8 cellular contexts compared by ENCODE assay signal in genomic region chrX:54181196-54181953, GRCh38. TPM values are rescaled to one million over a fixed set of nuclear protein-coding genes. Genes with fewer than 3 reads are reported as not detected.
DNase-seq lines count a peak whose midpoint lies in the region; ATAC-seq and TF ChIP-seq lines count a peak whose summit lies in the region.

No MANE protein-coding gene starts in this region.

- POLR2A ChIA-PET in activated CD4-positive, alpha-beta T cell treated with anti-CD3 and anti-CD28 coated beads for 36 hours (lab: Charles Lee) = interaction anchor here (0.6 kb wide), 1 partner anchor 54 kb away, joined by 3 read pairs; no protein-coding TSS in a partner anchor

- H3K4me1 Mint-ChIP-seq in activated CD4-positive, alpha-beta T cell treated with anti-CD3 and anti-CD28 coated beads for 36 hours = peaks cover 54% of the 10 kb centered on the region

- H3K4me1 ChIP-seq in stomach smooth muscle (ENCODE audit: control insufficient read depth, insufficient read depth, low read length) = peaks cover 8% of the 10 kb centered on the region
- H3K4me1 ChIP-seq in thyroid gland = peaks cover 0 to 11% of the 10 kb centered on the region in 2 donors

- no peak for ATAC-seq in activated CD4-positive, alpha-beta T cell treated with anti-CD3 and anti-CD28 coated beads for 36 hours
- ATAC-seq in HG02798 (IDR thresholded peaks at IDR 0.05; ENCODE audit: poor library complexity, unreplicated experiment) = no peak

- H3K4me3 ChIP-seq in SU-DHL-6 (ENCODE audit: insufficient read depth, low read length, poor library complexity, severe bottlenecking) (peak overlapping the region; percentile 79), foreskin fibroblast (ENCODE audit: low read depth in 1 of 2, low read length in 2 of 2) (peak overlapping the region; percentile 58 to 66), stomach smooth muscle (ENCODE audit: low read length in 2 of 2) (peak overlapping the region; percentile 57 to 75), thyroid gland (replicated peaks in 1 of 3) (peak overlapping the region in 1 of 3 donors; percentile 56)

- WGBS in thyroid gland, 2 donors = 33 to 45% methylated on average over 4 of the region's 4 CpGs

- H3K9ac ChIP-seq in SU-DHL-6 (ENCODE audit: low read length) (peak overlapping the region; percentile 98), stomach smooth muscle (ENCODE audit: low read length in 2 of 2) (no peak overlapping the region)

- no peaks in the 10 kb centered on the region for H3K9me3 ChIP-seq in SU-DHL-6 (ENCODE audit: insufficient read depth, low read length)
- H3K9me3 ChIP-seq in stomach smooth muscle (ENCODE audit: control insufficient read depth in 2 of 2, low read length in 2 of 2) = no peaks in the 10 kb centered on the region
- H3K9me3 ChIP-seq in thyroid gland = no peaks in the 10 kb centered on the region

- H4K20me1 ChIP-seq in SU-DHL-6 (ENCODE audit: low read depth, low read length) = peaks cover 7% of the 10 kb centered on the region; the same call in 1 of the 2 replicates

- TF ChIP-seq POLR2A in thyroid gland (IDR thresholded peaks at IDR 0.05) = no peak

- H3K4me2 ChIP-seq in SU-DHL-6 (ENCODE audit: low read depth, low read length, poor library complexity, severe bottlenecking) = peak overlapping the region; percentile 94

- H2AFZ ChIP-seq in SU-DHL-6 (ENCODE audit: low read depth, low read length, severe bottlenecking) = no peak overlapping the region

- H3K4me3 Mint-ChIP-seq in activated CD4-positive, alpha-beta T cell treated with anti-CD3 and anti-CD28 coated beads for 36 hours = peak overlapping the region; percentile 81

- H3K27ac ChIP-seq in SU-DHL-6 (ENCODE audit: low read depth, low read length) = no peak overlapping the region; the same call in 1 of the 2 replicates
- H3K27ac ChIP-seq in stomach smooth muscle (ENCODE audit: low read length) = peak overlapping the region; percentile 76
- no peak overlapping the region for H3K27ac ChIP-seq in thyroid gland

- H3K27me3 Mint-ChIP-seq in activated CD4-positive, alpha-beta T cell treated with anti-CD3 and anti-CD28 coated beads for 36 hours = no peaks in the 10 kb centered on the region

- intact Hi-C loops in activated CD4-positive, alpha-beta T cell treated with anti-CD3 and anti-CD28 coated beads for 36 hours (cut with DNase I, micrococcal nuclease) = loop anchor here in 1 of 2 experiments (5.0 to 10.0 kb wide), 3 partner anchors 467 to 1097 kb away; partner anchors contain the start of genes RIBC1, SMC1A and TSPYL2
- intact Hi-C loops in thyroid gland (cut with DNase I) = no loop called here

- H3K9me3 Mint-ChIP-seq in activated CD4-positive, alpha-beta T cell treated with anti-CD3 and anti-CD28 coated beads for 36 hours (ENCODE audit: low read depth) = no peaks in the 10 kb centered on the region

- H3K27ac Mint-ChIP-seq in activated CD4-positive, alpha-beta T cell treated with anti-CD3 and anti-CD28 coated beads for 36 hours = peak overlapping the region; percentile 67

- no peaks in the 10 kb centered on the region for H3K27me3 ChIP-seq in SU-DHL-6 (ENCODE audit: low read length)
- H3K27me3 ChIP-seq in stomach smooth muscle (ENCODE audit: control insufficient read depth in 1 of 2, insufficient read depth in 2 of 2, low read length in 2 of 2) = peaks cover 0 to 3% of the 10 kb centered on the region in 2 donors
- no peaks in the 10 kb centered on the region for H3K27me3 ChIP-seq in thyroid gland

- H3F3A ChIP-seq in SU-DHL-6 (ENCODE audit: insufficient read depth) = no peaks in the 10 kb centered on the region; the same call in 1 of the 2 replicates

- DNase-seq in activated CD4-positive, alpha-beta T cell treated with anti-CD3 and anti-CD28 coated beads for 36 hours = no peak
- no peak for DNase-seq in activated CD4-positive, alpha-beta T cell treated with anti-CD3 and anti-CD28 coated beads, Interleukin-2, amount 50 U/mL, for 48 hours
- DNase-seq in foreskin fibroblast = peak in 1 of 2 donors; percentile 6
- no peak for DNase-seq in thyroid gland
- DNase-seq in SW480 (ENCODE audit: low spot score) = no peak

- peaks cover 64% of the 10 kb centered on the region for H3K79me2 ChIP-seq in SU-DHL-6 (ENCODE audit: insufficient read depth, low read length)

- TF ChIP-seq CTCF in SU-DHL-6 (IDR thresholded peaks at IDR 0.05; ENCODE audit: insufficient read depth, low read length, poor library complexity, severe bottlenecking) (no peak), foreskin fibroblast (IDR thresholded peaks at IDR 0.05; ENCODE audit: low read depth, low read length) (no peak), thyroid gland (IDR thresholded peaks at IDR 0.05) (no peak)

- CTCF ChIA-PET in activated CD4-positive, alpha-beta T cell treated with anti-CD3 and anti-CD28 coated beads for 36 hours (lab: Charles Lee) = no interaction called here

- H3K36me3 Mint-ChIP-seq in activated CD4-positive, alpha-beta T cell treated with anti-CD3 and anti-CD28 coated beads for 36 hours (ENCODE audit: low read depth) = peaks cover 36% of the 10 kb centered on the region

- no peaks in the 10 kb centered on the region for H3K36me3 ChIP-seq in SU-DHL-6 (ENCODE audit: low read length)
- H3K36me3 ChIP-seq in stomach smooth muscle (ENCODE audit: control insufficient read depth in 2 of 2, insufficient read depth in 2 of 2, low read length in 2 of 2) = no peaks in the 10 kb centered on the region
- H3K36me3 ChIP-seq in thyroid gland = no peaks in the 10 kb centered on the region

- no peaks in the 10 kb centered on the region for H3K9me2 ChIP-seq in SU-DHL-6 (replicated peaks; ENCODE audit: insufficient read depth, low read length)

RNA-seq across cellular contexts. Expression of gene FAM120C, which starts 1.7 kb away (rescaled TPM):
- total RNA-seq in activated CD4-positive, alpha-beta T cell treated with anti-CD3 and anti-CD28 coated beads for 36 hours = 1 to 10 TPM; 6.6 to 8.3 TPM
- 10 to 100 TPM in 3 of 4 donors, 1 to 10 TPM in 1; 5.0 to 15.6 (median 14.5) TPM for total RNA-seq in thyroid gland
